Comparison of ENCODE assay signal across 1 cellular context in the genomic region with DNA sequence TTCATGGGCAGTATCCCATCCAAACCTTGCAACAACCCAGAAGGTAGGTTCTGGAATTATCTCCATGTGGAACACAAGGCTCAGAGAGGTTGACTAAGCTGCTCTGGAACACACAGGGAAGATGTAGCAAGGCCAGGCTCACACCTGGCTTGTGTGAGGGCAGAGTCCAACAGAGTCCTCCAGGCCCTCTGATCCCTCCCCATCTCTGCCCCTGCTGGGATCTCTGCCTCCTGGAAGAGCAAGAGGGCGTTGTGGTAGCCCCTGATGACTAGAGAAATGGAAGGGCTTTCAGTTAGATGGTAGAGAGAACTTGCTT.
TF ChIP-seq lines count a peak whose summit lies in the region.

No MANE protein-coding gene starts in this region.

TF ChIP-seq in HepG2, 621 proteins besides CTCF, POLR2A, EP300 and RAD21 (continued from another document and continues in another):
- TF ChIP-seq ZNF281 (CRISPR knock-in tag; IDR thresholded peaks at IDR 0.05; ENCODE audit: borderline replicate concordance) (no peak), FOXJ3 (CRISPR knock-in tag; IDR thresholded peaks at IDR 0.05; ENCODE audit: borderline replicate concordance) (no peak), SNAI1 (CRISPR knock-in tag; IDR thresholded peaks at IDR 0.05; ENCODE audit: borderline replicate concordance) (no peak), CEBPG (CRISPR knock-in tag; IDR thresholded peaks at IDR 0.05) (no peak), ZNF572 (CRISPR knock-in tag; IDR thresholded peaks at IDR 0.05) (no peak), RNF2 (conservative IDR thresholded peaks at IDR 0.05; ENCODE audit: low read depth) (no peak), ZNF501 (CRISPR knock-in tag; IDR thresholded peaks at IDR 0.05) (no peak), ARID2 (CRISPR knock-in tag; IDR thresholded peaks at IDR 0.05; ENCODE audit: borderline replicate concordance) (no peak), HIVEP1 (CRISPR knock-in tag; IDR thresholded peaks at IDR 0.05) (no peak), NFE2L2 (IDR thresholded peaks at IDR 0.05; ENCODE audit: low read length) (no peak), ZNF24 (IDR thresholded peaks at IDR 0.05) (no peak), RARG (CRISPR knock-in tag; IDR thresholded peaks at IDR 0.05; ENCODE audit: low read depth) (no peak), ZNF816 (CRISPR knock-in tag; IDR thresholded peaks at IDR 0.05; ENCODE audit: borderline replicate concordance) (no peak), ZBTB42 (CRISPR knock-in tag; IDR thresholded peaks at IDR 0.05) (no peak), PLRG1 (conservative IDR thresholded peaks at IDR 0.05) (no peak), MAF1 (CRISPR knock-in tag; IDR thresholded peaks at IDR 0.05; ENCODE audit: borderline replicate concordance) (no peak), ZMYM3 (CRISPR knock-in tag; IDR thresholded peaks at IDR 0.05) (peak; percentile 97), ZNF597 (CRISPR knock-in tag; IDR thresholded peaks at IDR 0.05) (no peak), EED (CRISPR knock-in tag; IDR thresholded peaks at IDR 0.05) (no peak), ONECUT2 (CRISPR knock-in tag; IDR thresholded peaks at IDR 0.05) (no peak), ZNF691 (CRISPR knock-in tag; IDR thresholded peaks at IDR 0.05; ENCODE audit: borderline replicate concordance, low read depth) (no peak), CREBL2 (CRISPR knock-in tag; IDR thresholded peaks at IDR 0.05; ENCODE audit: borderline replicate concordance) (no peak), JUN (CRISPR knock-in tag; IDR thresholded peaks at IDR 0.05) (no peak), ZNF570 (CRISPR knock-in tag; IDR thresholded peaks at IDR 0.05; ENCODE audit: borderline replicate concordance) (no peak), ZBTB8A (CRISPR knock-in tag; IDR thresholded peaks at IDR 0.05; ENCODE audit: borderline replicate concordance, low read depth) (no peak), CREB1 (IDR thresholded peaks at IDR 0.05) (no peak), CREB1 (CRISPR knock-in tag; IDR thresholded peaks at IDR 0.05) (no peak)
- TF ChIP-seq, protein P1, sequence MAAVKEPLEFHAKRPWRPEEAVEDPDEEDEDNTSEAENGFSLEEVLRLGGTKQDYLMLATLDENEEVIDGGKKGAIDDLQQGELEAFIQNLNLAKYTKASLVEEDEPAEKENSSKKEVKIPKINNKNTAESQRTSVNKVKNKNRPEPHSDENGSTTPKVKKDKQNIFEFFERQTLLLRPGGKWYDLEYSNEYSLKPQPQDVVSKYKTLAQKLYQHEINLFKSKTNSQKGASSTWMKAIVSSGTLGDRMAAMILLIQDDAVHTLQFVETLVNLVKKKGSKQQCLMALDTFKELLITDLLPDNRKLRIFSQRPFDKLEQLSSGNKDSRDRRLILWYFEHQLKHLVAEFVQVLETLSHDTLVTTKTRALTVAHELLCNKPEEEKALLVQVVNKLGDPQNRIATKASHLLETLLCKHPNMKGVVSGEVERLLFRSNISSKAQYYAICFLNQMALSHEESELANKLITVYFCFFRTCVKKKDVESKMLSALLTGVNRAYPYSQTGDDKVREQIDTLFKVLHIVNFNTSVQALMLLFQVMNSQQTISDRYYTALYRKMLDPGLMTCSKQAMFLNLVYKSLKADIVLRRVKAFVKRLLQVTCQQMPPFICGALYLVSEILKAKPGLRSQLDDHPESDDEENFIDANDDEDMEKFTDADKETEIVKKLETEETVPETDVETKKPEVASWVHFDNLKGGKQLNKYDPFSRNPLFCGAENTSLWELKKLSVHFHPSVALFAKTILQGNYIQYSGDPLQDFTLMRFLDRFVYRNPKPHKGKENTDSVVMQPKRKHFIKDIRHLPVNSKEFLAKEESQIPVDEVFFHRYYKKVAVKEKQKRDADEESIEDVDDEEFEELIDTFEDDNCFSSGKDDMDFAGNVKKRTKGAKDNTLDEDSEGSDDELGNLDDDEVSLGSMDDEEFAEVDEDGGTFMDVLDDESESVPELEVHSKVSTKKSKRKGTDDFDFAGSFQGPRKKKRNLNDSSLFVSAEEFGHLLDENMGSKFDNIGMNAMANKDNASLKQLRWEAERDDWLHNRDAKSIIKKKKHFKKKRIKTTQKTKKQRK (IDR thresholded peaks at IDR 0.05; ENCODE audit: low read length): no peak
- TF ChIP-seq, protein P2, sequence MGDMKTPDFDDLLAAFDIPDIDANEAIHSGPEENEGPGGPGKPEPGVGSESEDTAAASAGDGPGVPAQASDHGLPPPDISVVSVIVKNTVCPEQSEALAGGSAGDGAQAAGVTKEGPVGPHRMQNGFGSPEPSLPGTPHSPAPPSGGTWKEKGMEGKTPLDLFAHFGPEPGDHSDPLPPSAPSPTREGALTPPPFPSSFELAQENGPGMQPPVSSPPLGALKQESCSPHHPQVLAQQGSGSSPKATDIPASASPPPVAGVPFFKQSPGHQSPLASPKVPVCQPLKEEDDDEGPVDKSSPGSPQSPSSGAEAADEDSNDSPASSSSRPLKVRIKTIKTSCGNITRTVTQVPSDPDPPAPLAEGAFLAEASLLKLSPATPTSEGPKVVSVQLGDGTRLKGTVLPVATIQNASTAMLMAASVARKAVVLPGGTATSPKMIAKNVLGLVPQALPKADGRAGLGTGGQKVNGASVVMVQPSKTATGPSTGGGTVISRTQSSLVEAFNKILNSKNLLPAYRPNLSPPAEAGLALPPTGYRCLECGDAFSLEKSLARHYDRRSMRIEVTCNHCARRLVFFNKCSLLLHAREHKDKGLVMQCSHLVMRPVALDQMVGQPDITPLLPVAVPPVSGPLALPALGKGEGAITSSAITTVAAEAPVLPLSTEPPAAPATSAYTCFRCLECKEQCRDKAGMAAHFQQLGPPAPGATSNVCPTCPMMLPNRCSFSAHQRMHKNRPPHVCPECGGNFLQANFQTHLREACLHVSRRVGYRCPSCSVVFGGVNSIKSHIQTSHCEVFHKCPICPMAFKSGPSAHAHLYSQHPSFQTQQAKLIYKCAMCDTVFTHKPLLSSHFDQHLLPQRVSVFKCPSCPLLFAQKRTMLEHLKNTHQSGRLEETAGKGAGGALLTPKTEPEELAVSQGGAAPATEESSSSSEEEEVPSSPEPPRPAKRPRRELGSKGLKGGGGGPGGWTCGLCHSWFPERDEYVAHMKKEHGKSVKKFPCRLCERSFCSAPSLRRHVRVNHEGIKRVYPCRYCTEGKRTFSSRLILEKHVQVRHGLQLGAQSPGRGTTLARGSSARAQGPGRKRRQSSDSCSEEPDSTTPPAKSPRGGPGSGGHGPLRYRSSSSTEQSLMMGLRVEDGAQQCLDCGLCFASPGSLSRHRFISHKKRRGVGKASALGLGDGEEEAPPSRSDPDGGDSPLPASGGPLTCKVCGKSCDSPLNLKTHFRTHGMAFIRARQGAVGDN (CRISPR knock-in tag; IDR thresholded peaks at IDR 0.05): no peak
- TF ChIP-seq, protein P3, sequence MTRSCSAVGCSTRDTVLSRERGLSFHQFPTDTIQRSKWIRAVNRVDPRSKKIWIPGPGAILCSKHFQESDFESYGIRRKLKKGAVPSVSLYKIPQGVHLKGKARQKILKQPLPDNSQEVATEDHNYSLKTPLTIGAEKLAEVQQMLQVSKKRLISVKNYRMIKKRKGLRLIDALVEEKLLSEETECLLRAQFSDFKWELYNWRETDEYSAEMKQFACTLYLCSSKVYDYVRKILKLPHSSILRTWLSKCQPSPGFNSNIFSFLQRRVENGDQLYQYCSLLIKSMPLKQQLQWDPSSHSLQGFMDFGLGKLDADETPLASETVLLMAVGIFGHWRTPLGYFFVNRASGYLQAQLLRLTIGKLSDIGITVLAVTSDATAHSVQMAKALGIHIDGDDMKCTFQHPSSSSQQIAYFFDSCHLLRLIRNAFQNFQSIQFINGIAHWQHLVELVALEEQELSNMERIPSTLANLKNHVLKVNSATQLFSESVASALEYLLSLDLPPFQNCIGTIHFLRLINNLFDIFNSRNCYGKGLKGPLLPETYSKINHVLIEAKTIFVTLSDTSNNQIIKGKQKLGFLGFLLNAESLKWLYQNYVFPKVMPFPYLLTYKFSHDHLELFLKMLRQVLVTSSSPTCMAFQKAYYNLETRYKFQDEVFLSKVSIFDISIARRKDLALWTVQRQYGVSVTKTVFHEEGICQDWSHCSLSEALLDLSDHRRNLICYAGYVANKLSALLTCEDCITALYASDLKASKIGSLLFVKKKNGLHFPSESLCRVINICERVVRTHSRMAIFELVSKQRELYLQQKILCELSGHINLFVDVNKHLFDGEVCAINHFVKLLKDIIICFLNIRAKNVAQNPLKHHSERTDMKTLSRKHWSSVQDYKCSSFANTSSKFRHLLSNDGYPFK (CRISPR knock-in tag; IDR thresholded peaks at IDR 0.05; ENCODE audit: borderline replicate concordance): no peak
- TF ChIP-seq, protein P4, sequence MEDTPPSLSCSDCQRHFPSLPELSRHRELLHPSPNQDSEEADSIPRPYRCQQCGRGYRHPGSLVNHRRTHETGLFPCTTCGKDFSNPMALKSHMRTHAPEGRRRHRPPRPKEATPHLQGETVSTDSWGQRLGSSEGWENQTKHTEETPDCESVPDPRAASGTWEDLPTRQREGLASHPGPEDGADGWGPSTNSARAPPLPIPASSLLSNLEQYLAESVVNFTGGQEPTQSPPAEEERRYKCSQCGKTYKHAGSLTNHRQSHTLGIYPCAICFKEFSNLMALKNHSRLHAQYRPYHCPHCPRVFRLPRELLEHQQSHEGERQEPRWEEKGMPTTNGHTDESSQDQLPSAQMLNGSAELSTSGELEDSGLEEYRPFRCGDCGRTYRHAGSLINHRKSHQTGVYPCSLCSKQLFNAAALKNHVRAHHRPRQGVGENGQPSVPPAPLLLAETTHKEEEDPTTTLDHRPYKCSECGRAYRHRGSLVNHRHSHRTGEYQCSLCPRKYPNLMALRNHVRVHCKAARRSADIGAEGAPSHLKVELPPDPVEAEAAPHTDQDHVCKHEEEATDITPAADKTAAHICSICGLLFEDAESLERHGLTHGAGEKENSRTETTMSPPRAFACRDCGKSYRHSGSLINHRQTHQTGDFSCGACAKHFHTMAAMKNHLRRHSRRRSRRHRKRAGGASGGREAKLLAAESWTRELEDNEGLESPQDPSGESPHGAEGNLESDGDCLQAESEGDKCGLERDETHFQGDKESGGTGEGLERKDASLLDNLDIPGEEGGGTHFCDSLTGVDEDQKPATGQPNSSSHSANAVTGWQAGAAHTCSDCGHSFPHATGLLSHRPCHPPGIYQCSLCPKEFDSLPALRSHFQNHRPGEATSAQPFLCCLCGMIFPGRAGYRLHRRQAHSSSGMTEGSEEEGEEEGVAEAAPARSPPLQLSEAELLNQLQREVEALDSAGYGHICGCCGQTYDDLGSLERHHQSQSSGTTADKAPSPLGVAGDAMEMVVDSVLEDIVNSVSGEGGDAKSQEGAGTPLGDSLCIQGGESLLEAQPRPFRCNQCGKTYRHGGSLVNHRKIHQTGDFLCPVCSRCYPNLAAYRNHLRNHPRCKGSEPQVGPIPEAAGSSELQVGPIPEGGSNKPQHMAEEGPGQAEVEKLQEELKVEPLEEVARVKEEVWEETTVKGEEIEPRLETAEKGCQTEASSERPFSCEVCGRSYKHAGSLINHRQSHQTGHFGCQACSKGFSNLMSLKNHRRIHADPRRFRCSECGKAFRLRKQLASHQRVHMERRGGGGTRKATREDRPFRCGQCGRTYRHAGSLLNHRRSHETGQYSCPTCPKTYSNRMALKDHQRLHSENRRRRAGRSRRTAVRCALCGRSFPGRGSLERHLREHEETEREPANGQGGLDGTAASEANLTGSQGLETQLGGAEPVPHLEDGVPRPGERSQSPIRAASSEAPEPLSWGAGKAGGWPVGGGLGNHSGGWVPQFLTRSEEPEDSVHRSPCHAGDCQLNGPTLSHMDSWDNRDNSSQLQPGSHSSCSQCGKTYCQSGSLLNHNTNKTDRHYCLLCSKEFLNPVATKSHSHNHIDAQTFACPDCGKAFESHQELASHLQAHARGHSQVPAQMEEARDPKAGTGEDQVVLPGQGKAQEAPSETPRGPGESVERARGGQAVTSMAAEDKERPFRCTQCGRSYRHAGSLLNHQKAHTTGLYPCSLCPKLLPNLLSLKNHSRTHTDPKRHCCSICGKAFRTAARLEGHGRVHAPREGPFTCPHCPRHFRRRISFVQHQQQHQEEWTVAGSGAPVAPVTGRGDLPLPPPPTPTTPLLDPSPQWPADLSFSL (CRISPR knock-in tag; IDR thresholded peaks at IDR 0.05): no peak
